ENCODE assay signal across 22 cellular contexts in the genomic region with DNA sequence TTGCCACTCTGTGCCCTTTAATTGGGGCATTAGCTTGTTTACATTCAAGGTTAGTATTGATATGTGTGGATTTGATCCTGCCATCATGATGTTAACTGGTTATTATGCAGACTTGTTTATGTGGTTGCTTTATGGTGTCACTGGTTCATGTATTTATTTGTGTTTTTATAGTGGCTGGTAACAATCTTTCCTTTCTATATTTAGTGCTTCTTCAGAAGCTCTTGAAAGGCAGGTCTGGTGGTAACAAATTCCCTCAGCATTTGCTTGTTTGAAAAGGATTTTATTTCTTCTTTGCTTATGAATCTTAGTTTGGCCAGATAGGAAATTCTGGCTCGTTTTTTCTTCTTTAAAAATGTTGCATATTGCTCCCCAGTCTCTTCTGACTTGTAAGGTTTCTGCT.
"Had no signal": no experiment of that assay in that cellular context is flagged by ENCODE, and none has a peak within 500 bp of the region (broad histone marks: within the 10 kb centered on the region; RNA-seq: fewer than 3 reads in every experiment).

No MANE protein-coding gene starts in this region.

- H3K27ac ChIP-seq: coronary artery, dorsolateral prefrontal cortex, esophagus muscularis mucosa, foreskin keratinocyte, gastroesophageal sphincter, hepatocyte, left lung, lower lobe of right lung had no signal

- H3K36me3 ChIP-seq: esophagus muscularis mucosa, gastroesophageal sphincter, left lung, lower lobe of right lung had no signal

- H3K4me2 ChIP-seq: hepatocyte had no signal

- H3K4me3 ChIP-seq: coronary artery, dorsolateral prefrontal cortex, esophagus muscularis mucosa, gastroesophageal sphincter, hepatocyte, left lung, lower lobe of right lung, mucosa of descending colon had no signal

- ATAC-seq: foreskin keratinocyte, gastroesophageal sphincter, left lung, lower lobe of right lung, mucosa of descending colon had no signal

- DNase-seq: dermis blood vessel endothelial cell; dorsolateral prefrontal cortex; effector CD4-positive, alpha-beta T cell; effector memory CD4-positive, alpha-beta T cell; foreskin keratinocyte; hypothalamus; immature natural killer cell; islet precursor cell; kidney; kidney glomerular epithelial cell; left lung; lower lobe of right lung; mesenchymal stem cell; mucosa of descending colon; naive B cell had no signal

- H3K4me1 ChIP-seq: foreskin keratinocyte, gastroesophageal sphincter, left lung, lower lobe of right lung had no signal

- FAIRE-seq: colon, endothelial cell of umbilical vein, frontal cortex, kidney had no signal

- H3K27me3 ChIP-seq: dorsolateral prefrontal cortex, esophagus muscularis mucosa, foreskin keratinocyte, gastroesophageal sphincter, hepatocyte, left lung had no signal
